Comparison of ENCODE assay signal across 11 cellular contexts in genomic region chr21:33936221-33937038, GRCh38. TPM values are rescaled to one million over a fixed set of nuclear protein-coding genes. Genes with fewer than 3 reads are reported as not detected.
DNase-seq lines count a peak whose midpoint lies in the region; ATAC-seq, FAIRE-seq and TF ChIP-seq lines count a peak whose summit lies in the region.
"Had no signal": no experiment of that assay in that cellular context is flagged by ENCODE, and none has a peak within 500 bp of the region (broad histone marks: within the 10 kb centered on the region; RNA-seq: fewer than 3 reads in every experiment).

No MANE protein-coding gene starts in this region.

- H3K4me3 Mint-ChIP-seq in activated CD8-positive, alpha-beta T cell treated with anti-CD3 and anti-CD28 coated beads for 36 hours: peak overlapping the region; percentile 50

- peaks cover 74% of the 10 kb centered on the region for H3K4me1 Mint-ChIP-seq in activated CD8-positive, alpha-beta T cell treated with anti-CD3 and anti-CD28 coated beads for 36 hours (ENCODE audit: low read depth)

- H3K27me3 Mint-ChIP-seq in activated CD8-positive, alpha-beta T cell treated with anti-CD3 and anti-CD28 coated beads for 36 hours: no peaks in the 10 kb centered on the region

- no peaks in the 10 kb centered on the region for H3K9me3 Mint-ChIP-seq in activated CD8-positive, alpha-beta T cell treated with anti-CD3 and anti-CD28 coated beads for 36 hours

- no peak for TF ChIP-seq CTCF in activated CD8-positive, alpha-beta T cell treated with anti-CD3 and anti-CD28 coated beads for 36 hours (IDR thresholded peaks at IDR 0.05)
- TF ChIP-seq CTCF in fibroblast of the aortic adventitia (IDR thresholded peaks at IDR 0.05; ENCODE audit: insufficient read depth, low read length) (no peak), pancreas (IDR thresholded peaks at IDR 0.05) (no peak)

- peak; percentile 29 for ATAC-seq in activated CD8-positive, alpha-beta T cell treated with anti-CD3 and anti-CD28 coated beads for 36 hours
- ATAC-seq in HG02588 (IDR thresholded peaks at IDR 0.05; ENCODE audit: unreplicated experiment) (no peak), HG02798 (IDR thresholded peaks at IDR 0.05; ENCODE audit: poor library complexity, unreplicated experiment) (no peak), pancreas (no peak)

- H3K27me3 ChIP-seq in subcutaneous abdominal adipose tissue (ENCODE audit: control insufficient read depth in 5 of 5, insufficient read depth in 4 of 5, low read length in 5 of 5): no peaks in the 10 kb centered on the region
- no peaks in the 10 kb centered on the region for H3K27me3 ChIP-seq in pancreas

- peak overlapping the region; percentile 99 for H3K27ac Mint-ChIP-seq in activated CD8-positive, alpha-beta T cell treated with anti-CD3 and anti-CD28 coated beads for 36 hours

- H3K9ac ChIP-seq in subcutaneous abdominal adipose tissue (ENCODE audit: low read length in 5 of 5): no peak overlapping the region

- H3K9me3 ChIP-seq in subcutaneous abdominal adipose tissue (ENCODE audit: control insufficient read depth in 5 of 5, low read length in 5 of 5) (no peaks in the 10 kb centered on the region), pancreas (no peaks in the 10 kb centered on the region)

- peak; percentile 38 for DNase-seq in activated T-cell treated with anti-CD3 and anti-CD28 coated beads, Interleukin-2, amount 50 U/mL, for 1 hour
- DNase-seq in activated T-cell treated with anti-CD3 and anti-CD28 coated beads for 4 hours: no peak
- peak; percentile 62 for DNase-seq in activated CD8-positive, alpha-beta T cell treated with anti-CD3 and anti-CD28 coated beads for 36 hours
- peak; percentile 79 for DNase-seq in fibroblast of the aortic adventitia (ENCODE audit: low read depth)
- no peak for DNase-seq in pancreas
- DNase-seq: ACHN; stimulated activated CD4-positive, alpha-beta T cell treated with anti-CD3 and anti-CD28 coated beads, Interleukin-4, amount 100 ng/mL, for 1 hour had no signal

- H3K4me3 ChIP-seq in fibroblast of the aortic adventitia (ENCODE audit: low read depth, low read length): no peak overlapping the region
- no peak overlapping the region for H3K4me3 ChIP-seq in subcutaneous abdominal adipose tissue (ENCODE audit: low read depth in 1 of 5, low read length in 5 of 5)
- H3K4me3 ChIP-seq in pancreas: no peak overlapping the region

- H3K36me3 Mint-ChIP-seq in activated CD8-positive, alpha-beta T cell treated with anti-CD3 and anti-CD28 coated beads for 36 hours (ENCODE audit: low read depth): peaks cover 42% of the 10 kb centered on the region

- 61 to 65% methylated on average over 5 of the region's 5 CpGs for WGBS in pancreas, 2 donors

- H3K4me1 ChIP-seq in subcutaneous abdominal adipose tissue (ENCODE audit: control insufficient read depth in 5 of 5, insufficient read depth in 5 of 5, low read length in 5 of 5) (peaks cover 0 to 31% (median 23%) of the 10 kb centered on the region in 5 donors), pancreas (peaks cover 0 to 4% (median 0%) of the 10 kb centered on the region in 3 donors)

- H3K27ac ChIP-seq in subcutaneous abdominal adipose tissue (ENCODE audit: low read depth, low read length): peak overlapping the region; percentile 46
- H3K27ac ChIP-seq in pancreas: no peak overlapping the region

- intact Hi-C loops in activated CD8-positive, alpha-beta T cell treated with anti-CD3 and anti-CD28 coated beads for 36 hours (cut with micrococcal nuclease): no loop called here
- intact Hi-C loops in pancreas (cut with DNase I): no loop called here

- CTCF ChIA-PET in activated CD8-positive, alpha-beta T cell treated with anti-CD3 and anti-CD28 coated beads for 36 hours (lab: Charles Lee): interaction anchor here (1.1 to 5.5 kb wide), 5 partner anchors 11 to 193 kb away, joined by 4 to 46 read pairs (median 5); no protein-coding TSS in a partner anchor

- FAIRE-seq in pancreas (lab: Jason Lieb, UNC): no peak
- FAIRE-seq: urothelium cell line had no signal

- H3K36me3 ChIP-seq in subcutaneous abdominal adipose tissue (ENCODE audit: control insufficient read depth in 5 of 5, insufficient read depth in 5 of 5, low read length in 5 of 5) (no peaks in the 10 kb centered on the region), pancreas (no peaks in the 10 kb centered on the region)

- POLR2A ChIA-PET in activated CD8-positive, alpha-beta T cell treated with anti-CD3 and anti-CD28 coated beads for 36 hours (lab: Charles Lee): interaction anchor here (1.1 to 10.4 kb wide), 4 partner anchors 12 to 138 kb away, joined by 3 to 160 read pairs (median 34); no protein-coding TSS in a partner anchor

RNA-seq across cellular contexts. Expression of gene ATP5PO, which starts 20.8 kb away (rescaled TPM):
- 100 to 1,000 TPM; 234 to 241 TPM for total RNA-seq in activated CD8-positive, alpha-beta T cell treated with anti-CD3 and anti-CD28 coated beads for 36 hours
- total RNA-seq in fibroblast of the aortic adventitia (ENCODE audit: low replicate concordance) (107 and 304 TPM in 2 replicates), pancreas (10 to 100 TPM; 52.0 to 82.4 (median 72.7) TPM)
- 100 to 1,000 TPM; 113 to 124 TPM for polyA plus RNA-seq in pancreas

Comparison
In these comparisons a context has a peak if more than half of its experiments do, and no peak if none do; other contexts are left out.
1. DNase-seq: peak in activated T-cell treated with anti-CD3 and anti-CD28 coated beads, Interleukin-2, amount 50 U/mL, for 1 hour (single experiment), activated CD8-positive, alpha-beta T cell treated with anti-CD3 and anti-CD28 coated beads for 36 hours (single experiment) and fibroblast of the aortic adventitia (single experiment); none in activated T-cell treated with anti-CD3 and anti-CD28 coated beads for 4 hours (single experiment) and pancreas (0 of 6).